In genomic region chr6:85275338-85275985, GRCh38 we compare ENCODE assay signal across 1 cellular context.
TF ChIP-seq lines count a peak whose summit lies in the region.

No MANE protein-coding gene starts in this region.

TF ChIP-seq in GM12878, 131 proteins besides CTCF, POLR2A, EP300 and RAD21 (continued from another document):
- TF ChIP-seq ZNF592 (IDR thresholded peaks at IDR 0.05) (no peak), FOS (IDR thresholded peaks at IDR 0.05; ENCODE audit: borderline replicate concordance, extremely low read depth, insufficient read length) (no peak), CBX5 (IDR thresholded peaks at IDR 0.05; ENCODE audit: low read depth) (no peak), IRF4 (IDR thresholded peaks at IDR 0.05; ENCODE audit: low read depth, low read length) (no peak), CBX3 (IDR thresholded peaks at IDR 0.05; ENCODE audit: borderline replicate concordance, low read depth) (no peak)
- TF ChIP-seq, protein P1, sequence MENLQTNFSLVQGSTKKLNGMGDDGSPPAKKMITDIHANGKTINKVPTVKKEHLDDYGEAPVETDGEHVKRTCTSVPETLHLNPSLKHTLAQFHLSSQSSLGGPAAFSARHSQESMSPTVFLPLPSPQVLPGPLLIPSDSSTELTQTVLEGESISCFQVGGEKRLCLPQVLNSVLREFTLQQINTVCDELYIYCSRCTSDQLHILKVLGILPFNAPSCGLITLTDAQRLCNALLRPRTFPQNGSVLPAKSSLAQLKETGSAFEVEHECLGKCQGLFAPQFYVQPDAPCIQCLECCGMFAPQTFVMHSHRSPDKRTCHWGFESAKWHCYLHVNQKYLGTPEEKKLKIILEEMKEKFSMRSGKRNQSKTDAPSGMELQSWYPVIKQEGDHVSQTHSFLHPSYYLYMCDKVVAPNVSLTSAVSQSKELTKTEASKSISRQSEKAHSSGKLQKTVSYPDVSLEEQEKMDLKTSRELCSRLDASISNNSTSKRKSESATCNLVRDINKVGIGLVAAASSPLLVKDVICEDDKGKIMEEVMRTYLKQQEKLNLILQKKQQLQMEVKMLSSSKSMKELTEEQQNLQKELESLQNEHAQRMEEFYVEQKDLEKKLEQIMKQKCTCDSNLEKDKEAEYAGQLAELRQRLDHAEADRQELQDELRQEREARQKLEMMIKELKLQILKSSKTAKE (IDR thresholded peaks at IDR 0.05; ENCODE audit: low read depth, poor library complexity, severe bottlenecking) = no peak
